ENCODE assay signal across 8 cellular contexts in genomic region chr12:25051583-25052190, GRCh38.
A peak's percentile ranks its signal among the peaks of the same experiment; 100 is the strongest.
DNase-seq lines count a peak whose midpoint lies in the region; ATAC-seq lines count a peak whose summit lies in the region.

No MANE protein-coding gene starts in this region.

- H2BK120ac ChIP-seq in trophoblast cell (ENCODE audit: insufficient read depth, low read length, poor library complexity) = no peak overlapping the region

- H3K27me3 ChIP-seq in trophoblast cell (ENCODE audit: insufficient read depth, low read length) = no peaks in the 10 kb centered on the region

- H2BK5ac ChIP-seq in trophoblast cell (ENCODE audit: low read depth, low read length, poor library complexity) = no peak overlapping the region

- no peaks in the 10 kb centered on the region for H3K79me2 ChIP-seq in trophoblast cell (ENCODE audit: control insufficient read depth, insufficient read depth, low read length, poor library complexity)

- no peak overlapping the region for H3K18ac ChIP-seq in trophoblast cell (ENCODE audit: low read length)

- peak; percentile 88 for DNase-seq in OCI-M1 (lab: John Stamatoyannopoulos, UW)
- peak; percentile 20 to 43 (median 31) for DNase-seq in stimulated activated CD4-positive, alpha-beta T cell treated with anti-CD3 and anti-CD28 coated beads, Interleukin-12 subunit alpha, Interleukin-12 subunit beta, amount 100 ng/mL, for 48 hours (ENCODE audit: low read depth in 2 of 3, low spot score in 1 of 3)
- DNase-seq in HCEC 1CT = no peak
- no peak for DNase-seq in trophoblast cell
- no peak for DNase-seq in NCI-H128 (lab: John Stamatoyannopoulos, UW; ENCODE audit: unreplicated experiment)

- no peak overlapping the region for H2AFZ ChIP-seq in trophoblast cell (ENCODE audit: insufficient read depth, low read length, poor library complexity)

- peak; percentile 69 for ATAC-seq in GM18520 (IDR thresholded peaks at IDR 0.05; ENCODE audit: unreplicated experiment)
- ATAC-seq in HG02884 (IDR thresholded peaks at IDR 0.05; ENCODE audit: unreplicated experiment) = peak; percentile 39

- no peak overlapping the region for H2AK5ac ChIP-seq in trophoblast cell (ENCODE audit: low read length)

- H2BK12ac ChIP-seq in trophoblast cell (ENCODE audit: low read length) = no peak overlapping the region

- H4K12ac ChIP-seq in trophoblast cell (ENCODE audit: low read depth, low read length) = no peak overlapping the region

- H3K4me3 Mint-ChIP-seq in activated naive CD8-positive, alpha-beta T cell = peak overlapping the region; percentile 95

- no peak overlapping the region for H3K23ac ChIP-seq in trophoblast cell (ENCODE audit: low read length)

- H3K9me3 Mint-ChIP-seq in activated naive CD8-positive, alpha-beta T cell (ENCODE audit: low read depth) = peaks cover 4% of the 10 kb centered on the region

- no peaks in the 10 kb centered on the region for H3K27me3 Mint-ChIP-seq in activated naive CD8-positive, alpha-beta T cell

- peak overlapping the region; percentile 99 for H3K27ac Mint-ChIP-seq in activated naive CD8-positive, alpha-beta T cell

- no peak overlapping the region for H4K8ac ChIP-seq in trophoblast cell (ENCODE audit: low read depth, low read length)

- no peak overlapping the region for H3K4ac ChIP-seq in trophoblast cell (ENCODE audit: low read depth, low read length)

- H3K4me3 ChIP-seq in trophoblast cell (ENCODE audit: low read depth, low read length) = no peak overlapping the region

- no CpG with 5 or more reads among the region's 6 CpGs for WGBS in trophoblast cell (ENCODE audit: extremely low coverage, insufficient coverage, insufficient read length)

- H3K79me1 ChIP-seq in trophoblast cell (ENCODE audit: low read length) = no peaks in the 10 kb centered on the region

- no peak overlapping the region for H3K9ac ChIP-seq in trophoblast cell (ENCODE audit: low read length)

- H3K14ac ChIP-seq in trophoblast cell (ENCODE audit: low read length) = no peak overlapping the region

- H3K4me1 ChIP-seq in trophoblast cell (ENCODE audit: control insufficient read depth in 1 of 2, insufficient read depth in 2 of 2, low read length in 2 of 2) = no peaks in the 10 kb centered on the region

- H3K36me3 ChIP-seq in trophoblast cell (ENCODE audit: control insufficient read depth in 1 of 2, insufficient read depth in 2 of 2, low read length in 2 of 2) = no peaks in the 10 kb centered on the region

- H3K36me3 Mint-ChIP-seq in activated naive CD8-positive, alpha-beta T cell = peaks cover 3% of the 10 kb centered on the region

- no peak overlapping the region for H3K4me2 ChIP-seq in trophoblast cell (ENCODE audit: low read length)

- H3K9me3 ChIP-seq in trophoblast cell (ENCODE audit: insufficient read depth, low read depth, low read length) = no peaks in the 10 kb centered on the region

- peaks cover 48% of the 10 kb centered on the region for H3K4me1 Mint-ChIP-seq in activated naive CD8-positive, alpha-beta T cell (ENCODE audit: low read depth)

- no peak overlapping the region for H4K91ac ChIP-seq in trophoblast cell (ENCODE audit: low read depth, low read length)

- H3K27ac ChIP-seq in trophoblast cell (ENCODE audit: low read depth, low read length) = no peak overlapping the region

Comparison
In these comparisons a context has a peak if more than half of its experiments do, and no peak if none do; other contexts are left out.
1. DNase-seq: peak in OCI-M1 (single experiment) and stimulated activated CD4-positive, alpha-beta T cell treated with anti-CD3 and anti-CD28 coated beads, Interleukin-12 subunit alpha, Interleukin-12 subunit beta, amount 100 ng/mL, for 48 hours (3 of 3); none in HCEC 1CT (single experiment), trophoblast cell (0 of 2) and NCI-H128 (single experiment).